Comparison of ENCODE assay signal across 23 cellular contexts in genomic region chr7:13790611-13791010, GRCh38.
"Had no signal": no experiment of that assay in that cellular context is flagged by ENCODE, and none has a peak within 500 bp of the region (broad histone marks: within the 10 kb centered on the region; RNA-seq: fewer than 3 reads in every experiment).

No MANE protein-coding gene starts in this region.

- H3K36me3 Mint-ChIP-seq: activated CD8-positive, alpha-beta memory T cell treated with anti-CD3 and anti-CD28 coated beads, Interleukin-2, amount 10 ng/mL, durations not matched to agents 7 days and 5 days; activated naive CD4-positive, alpha-beta T cell treated with anti-CD3 and anti-CD28 coated beads, Interleukin-2, amount 50 U/mL, for 24 hours had no signal

- FAIRE-seq: bronchial epithelial cell had no signal

- H3K9me3 Mint-ChIP-seq: activated naive CD4-positive, alpha-beta T cell treated with anti-CD3 and anti-CD28 coated beads, Interleukin-2, amount 50 U/mL, for 24 hours; activated naive CD8-positive, alpha-beta T cell treated with anti-CD3 and anti-CD28 coated beads, Interleukin-2, amount 50 U/mL, for 24 hours; activated T-helper 2 cell treated with anti-CD3 and anti-CD28 coated beads, Interferon-gamma antibody, Interleukin-2, Interleukin-4, amounts not matched to agents 10 μg/mL and 5 μg/mL and 100 μg/mL, durations not matched to agents 14 hours and 24 hours and 36 hours; central memory CD8-positive, alpha-beta T cell; dendritic cell treated with granulocyte-macrophage colony-stimulating factor and Interleukin-4, amounts not matched to agents 40 ng/mL and 50 ng/mL, for 4 days; nephron progenitor cell had no signal

- H3K27ac ChIP-seq: esophagus muscularis mucosa, lower lobe of right lung, pancreas, right atrium auricular region, suprapubic skin, tibial artery, upper lobe of right lung had no signal

- DNase-seq: activated CD8-positive, alpha-beta memory T cell treated with anti-CD3 and anti-CD28 coated beads, Interleukin-2, amount 10 ng/mL, durations not matched to agents 7 days and 5 days; activated CD8-positive, alpha-beta T cell treated with anti-CD3 and anti-CD28 coated beads, Interleukin-2, amount 10 ng/mL, durations not matched to agents 7 days and 5 days; activated naive CD8-positive, alpha-beta T cell treated with anti-CD3 and anti-CD28 coated beads, Interleukin-2, amount 50 U/mL, for 24 hours; activated T-cell treated with anti-CD3 and anti-CD28 coated beads, Interleukin-2, amount 50 U/mL, for 48 hours; endodermal cell; kidney glomerular epithelial cell; lower lobe of right lung; nephron progenitor cell; pancreas; stimulated activated naive CD4-positive, alpha-beta T cell; T-helper 17 cell; T1000; tibial artery; upper lobe of right lung had no signal

- ATAC-seq: activated CD8-positive, alpha-beta memory T cell treated with anti-CD3 and anti-CD28 coated beads, Interleukin-2, amount 10 ng/mL, durations not matched to agents 7 days and 5 days; activated CD8-positive, alpha-beta T cell treated with anti-CD3 and anti-CD28 coated beads, Interleukin-2, amount 10 ng/mL, durations not matched to agents 7 days and 5 days; activated naive CD8-positive, alpha-beta T cell treated with anti-CD3 and anti-CD28 coated beads, Interleukin-2, amount 50 U/mL, for 24 hours; left lobe of liver; lower lobe of right lung; pancreas; T-helper 17 cell; upper lobe of right lung had no signal

- H3K36me3 ChIP-seq: esophagus muscularis mucosa, lower lobe of right lung, pancreas, right atrium auricular region, suprapubic skin, tibial artery, upper lobe of right lung had no signal

- H3K27me3 ChIP-seq: esophagus muscularis mucosa, pancreas, right atrium auricular region, suprapubic skin, tibial artery, upper lobe of right lung had no signal

- H3K4me3 Mint-ChIP-seq: activated CD8-positive, alpha-beta memory T cell treated with anti-CD3 and anti-CD28 coated beads, Interleukin-2, amount 10 ng/mL, durations not matched to agents 7 days and 5 days; activated CD8-positive, alpha-beta T cell treated with anti-CD3 and anti-CD28 coated beads, Interleukin-2, amount 10 ng/mL, durations not matched to agents 7 days and 5 days; activated naive CD4-positive, alpha-beta T cell treated with anti-CD3 and anti-CD28 coated beads, Interleukin-2, amount 50 U/mL, for 24 hours; activated naive CD8-positive, alpha-beta T cell treated with anti-CD3 and anti-CD28 coated beads, Interleukin-2, amount 50 U/mL, for 24 hours; central memory CD8-positive, alpha-beta T cell; dendritic cell treated with granulocyte-macrophage colony-stimulating factor and Interleukin-4, amounts not matched to agents 40 ng/mL and 50 ng/mL, for 4 days; endodermal cell; nephron progenitor cell; T-helper 17 cell had no signal

- H3K4me1 ChIP-seq: esophagus muscularis mucosa, lower lobe of right lung, right atrium auricular region, suprapubic skin, tibial artery, upper lobe of right lung had no signal

- H3K27ac Mint-ChIP-seq: activated CD8-positive, alpha-beta memory T cell treated with anti-CD3 and anti-CD28 coated beads, Interleukin-2, amount 10 ng/mL, durations not matched to agents 7 days and 5 days; activated CD8-positive, alpha-beta T cell treated with anti-CD3 and anti-CD28 coated beads, Interleukin-2, amount 10 ng/mL, durations not matched to agents 7 days and 5 days; activated naive CD4-positive, alpha-beta T cell treated with anti-CD3 and anti-CD28 coated beads, Interleukin-2, amount 50 U/mL, for 24 hours; activated naive CD8-positive, alpha-beta T cell treated with anti-CD3 and anti-CD28 coated beads, Interleukin-2, amount 50 U/mL, for 24 hours; activated T-helper 2 cell treated with anti-CD3 and anti-CD28 coated beads, Interferon-gamma antibody, Interleukin-2, Interleukin-4, amounts not matched to agents 10 μg/mL and 5 μg/mL and 100 μg/mL, durations not matched to agents 14 hours and 24 hours and 36 hours; dendritic cell treated with granulocyte-macrophage colony-stimulating factor and Interleukin-4, amounts not matched to agents 40 ng/mL and 50 ng/mL, for 4 days; nephron progenitor cell; T-helper 17 cell had no signal

- H3K4me1 Mint-ChIP-seq: activated CD8-positive, alpha-beta memory T cell treated with anti-CD3 and anti-CD28 coated beads, Interleukin-2, amount 10 ng/mL, durations not matched to agents 7 days and 5 days; activated naive CD4-positive, alpha-beta T cell treated with anti-CD3 and anti-CD28 coated beads, Interleukin-2, amount 50 U/mL, for 24 hours; activated naive CD8-positive, alpha-beta T cell treated with anti-CD3 and anti-CD28 coated beads, Interleukin-2, amount 50 U/mL, for 24 hours; central memory CD8-positive, alpha-beta T cell; nephron progenitor cell; T-helper 17 cell had no signal

- H3K27me3 Mint-ChIP-seq: activated CD8-positive, alpha-beta memory T cell treated with anti-CD3 and anti-CD28 coated beads, Interleukin-2, amount 10 ng/mL, durations not matched to agents 7 days and 5 days; activated naive CD4-positive, alpha-beta T cell treated with anti-CD3 and anti-CD28 coated beads, Interleukin-2, amount 50 U/mL, for 24 hours; activated naive CD8-positive, alpha-beta T cell treated with anti-CD3 and anti-CD28 coated beads, Interleukin-2, amount 50 U/mL, for 24 hours; central memory CD8-positive, alpha-beta T cell; dendritic cell treated with granulocyte-macrophage colony-stimulating factor and Interleukin-4, amounts not matched to agents 40 ng/mL and 50 ng/mL, for 4 days had no signal

- H3K9me3 ChIP-seq: esophagus muscularis mucosa, lower lobe of right lung, pancreas, right atrium auricular region, suprapubic skin, tibial artery, upper lobe of right lung had no signal

- H3K4me3 ChIP-seq: esophagus muscularis mucosa, lower lobe of right lung, pancreas, right atrium auricular region, suprapubic skin, tibial artery, upper lobe of right lung had no signal
